ENCODE assay signal across 8 cellular contexts in the genomic region with DNA sequence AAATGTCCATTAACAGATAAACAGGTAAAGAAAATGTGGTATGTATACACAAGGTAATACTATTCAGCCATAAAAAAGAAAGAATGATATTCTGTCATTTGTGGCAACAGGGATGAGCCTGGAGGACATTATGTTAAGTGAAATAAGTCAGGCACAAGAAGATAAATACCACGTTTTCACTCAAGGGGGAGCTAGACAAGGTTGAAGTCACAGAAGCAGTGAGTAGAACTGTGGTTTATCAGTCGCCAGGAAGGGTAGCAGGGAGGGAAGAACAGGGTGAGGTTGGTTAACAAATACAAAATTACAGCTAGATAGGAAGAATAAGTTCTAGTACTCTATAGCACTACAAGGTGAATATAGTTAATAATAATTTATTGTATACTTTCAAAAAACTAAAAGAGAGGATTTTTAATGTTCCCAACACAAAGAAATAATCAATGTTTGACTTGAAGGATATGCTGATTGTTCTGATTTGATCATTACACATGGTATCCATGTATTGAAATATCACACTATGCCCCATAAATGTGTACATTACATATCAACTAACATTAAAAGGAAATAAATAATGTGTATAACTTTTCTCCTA. TPM values are rescaled to one million over a fixed set of nuclear protein-coding genes. Genes with fewer than 3 reads are reported as not detected.
DNase-seq lines count a peak whose midpoint lies in the region; TF ChIP-seq lines count a peak whose summit lies in the region.

No MANE protein-coding gene starts in this region.

- H3K27me3 Mint-ChIP-seq in activated CD4-positive, alpha-beta T cell treated with anti-CD3 and anti-CD28 coated beads, Interleukin-2, amount 10 ng/mL, durations not matched to agents 24 days and 14 days, result no peaks in the 10 kb centered on the region

- intact Hi-C loops in activated CD4-positive, alpha-beta T cell treated with anti-CD3 and anti-CD28 coated beads, Interleukin-2, amount 10 ng/mL, durations not matched to agents 24 days and 14 days (cut with micrococcal nuclease), result loop anchor here (1.0 to 5.0 kb wide), 4 partner anchors 21 to 371 kb away; a partner anchor contains a TSS

- H3K4me2 ChIP-seq in osteoblast (ENCODE audit: insufficient read depth, low read length), result no peak overlapping the region

- H3K36me3 Mint-ChIP-seq in activated CD4-positive, alpha-beta T cell treated with anti-CD3 and anti-CD28 coated beads, Interleukin-2, amount 10 ng/mL, durations not matched to agents 24 days and 14 days (ENCODE audit: low read depth), result peaks cover 6% of the 10 kb centered on the region

- H3K79me2 ChIP-seq in osteoblast (ENCODE audit: insufficient read depth, low read length), result no peaks in the 10 kb centered on the region

- no peak overlapping the region for H2AFZ ChIP-seq in osteoblast (ENCODE audit: low read length)

- TF ChIP-seq CTCF in GM20000 (IDR thresholded peaks at IDR 0.05; ENCODE audit: extremely low read depth, missing control alignments) (peak; percentile 65), epithelial cell of proximal tubule (conservative IDR thresholded peaks at IDR 0.05; ENCODE audit: low read depth, low read length) (peak; percentile 80), osteoblast (IDR thresholded peaks at IDR 0.05; ENCODE audit: extremely low read depth, low read depth, low read length) (peak; percentile 72)

- H3K27ac ChIP-seq in osteoblast (ENCODE audit: low read depth, low read length), result no peak overlapping the region

- H3K27me3 ChIP-seq in osteoblast (ENCODE audit: insufficient read depth, low read length), result no peaks in the 10 kb centered on the region

- no peak overlapping the region for H3K4me3 ChIP-seq in Jurkat, Clone E6-1 (ENCODE audit: low read length)
- H3K4me3 ChIP-seq in epithelial cell of proximal tubule (ENCODE audit: low read depth, low read length) (no peak overlapping the region), osteoblast (ENCODE audit: insufficient read depth, low read length) (no peak overlapping the region)

- H3K9me3 Mint-ChIP-seq in activated CD4-positive, alpha-beta T cell treated with anti-CD3 and anti-CD28 coated beads, Interleukin-2, amount 10 ng/mL, durations not matched to agents 24 days and 14 days, result no peaks in the 10 kb centered on the region

- H3K27ac Mint-ChIP-seq in activated CD4-positive, alpha-beta T cell treated with anti-CD3 and anti-CD28 coated beads, Interleukin-2, amount 10 ng/mL, durations not matched to agents 24 days and 14 days, result no peak overlapping the region

- H3K4me1 ChIP-seq in osteoblast (ENCODE audit: insufficient read depth, low read length), result no peaks in the 10 kb centered on the region

- no peak overlapping the region for H3K4me3 Mint-ChIP-seq in activated CD4-positive, alpha-beta T cell treated with anti-CD3 and anti-CD28 coated beads, Interleukin-2, amount 10 ng/mL, durations not matched to agents 24 days and 14 days

- peaks cover 12% of the 10 kb centered on the region for H3K4me1 Mint-ChIP-seq in activated CD4-positive, alpha-beta T cell treated with anti-CD3 and anti-CD28 coated beads, Interleukin-2, amount 10 ng/mL, durations not matched to agents 24 days and 14 days

- H4K20me1 ChIP-seq in osteoblast (ENCODE audit: insufficient read depth, low read length), result peaks cover 4% of the 10 kb centered on the region

- no peaks in the 10 kb centered on the region for H3K36me3 ChIP-seq in osteoblast (ENCODE audit: insufficient read depth, low read length)

- peak; percentile 78 for DNase-seq in activated CD4-positive, alpha-beta T cell treated with anti-CD3 and anti-CD28 coated beads, Interleukin-2, amount 10 ng/mL, durations not matched to agents 24 days and 14 days
- no peak for DNase-seq in activated CD4-positive, alpha-beta T cell treated with anti-CD3 and anti-CD28 coated beads, Interleukin-2, amount 50 U/mL, for 48 hours
- DNase-seq in GM20000 (ENCODE audit: low spot score) (peak; percentile 45), SHP77 treated with DMSO at 0.1 percent for 48 hours (lab: John Stamatoyannopoulos, UW) (peak; percentile 53), epithelial cell of proximal tubule (ENCODE audit: low read depth) (no peak), osteoblast (ENCODE audit: insufficient read length, low spot score, missing footprints) (peak; percentile 53), HK-2 (ENCODE audit: unreplicated experiment) (no peak)
- DNase-seq in Jurkat, Clone E6-1 (ENCODE audit: low read depth, low spot score), result peak; percentile 75

- H3K9me3 ChIP-seq in osteoblast (ENCODE audit: low read depth, low read length), result no peaks in the 10 kb centered on the region

RNA-seq across cellular contexts. Expression of a gene that starts 21.1 kb away (rescaled TPM):
- 7.2 and 8.0 TPM in 2 replicates for total RNA-seq in activated CD4-positive, alpha-beta T cell treated with anti-CD3 and anti-CD28 coated beads, Interleukin-2, amount 10 ng/mL, durations not matched to agents 24 days and 14 days
- 18.7 TPM for polyA plus RNA-seq in Jurkat, Clone E6-1 (2012; ENCODE audit: insufficient read depth, insufficient read length)
- 6.9 and 12.1 TPM in 2 replicates for total RNA-seq in epithelial cell of proximal tubule
- 4.4 and 5.1 TPM in 2 replicates for total RNA-seq in osteoblast

RNA-seq across cellular contexts. Expression of a gene that starts 21.2 kb away (rescaled TPM):
- total RNA-seq in activated CD4-positive, alpha-beta T cell treated with anti-CD3 and anti-CD28 coated beads, Interleukin-2, amount 10 ng/mL, durations not matched to agents 24 days and 14 days, result 22.4 and 24.2 TPM in 2 replicates
- polyA plus RNA-seq in Jurkat, Clone E6-1 (2012; ENCODE audit: insufficient read depth, insufficient read length), result 19.7 TPM
- 6.9 and 15.7 TPM in 2 replicates for total RNA-seq in epithelial cell of proximal tubule
- 12.7 and 13.8 TPM in 2 replicates for total RNA-seq in osteoblast

Comparison
In these comparisons a context has a peak if more than half of its experiments do, and no peak if none do; other contexts are left out.
1. DNase-seq: peak in activated CD4-positive, alpha-beta T cell treated with anti-CD3 and anti-CD28 coated beads, Interleukin-2, amount 10 ng/mL, durations not matched to agents 24 days and 14 days (single experiment), GM20000 (single experiment), Jurkat, Clone E6-1 (single experiment), SHP77 treated with DMSO at 0.1 percent for 48 hours (single experiment) and osteoblast (single experiment); none in activated CD4-positive, alpha-beta T cell treated with anti-CD3 and anti-CD28 coated beads, Interleukin-2, amount 50 U/mL, for 48 hours (0 of 2), epithelial cell of proximal tubule (single experiment) and HK-2 (single experiment).
2. Peak in every context shown above with its lines, with median percentiles within 50 percentile points of each other: CTCF ChIP-seq.